Comparison of ENCODE assay signal across 10 cellular contexts in the genomic region with DNA sequence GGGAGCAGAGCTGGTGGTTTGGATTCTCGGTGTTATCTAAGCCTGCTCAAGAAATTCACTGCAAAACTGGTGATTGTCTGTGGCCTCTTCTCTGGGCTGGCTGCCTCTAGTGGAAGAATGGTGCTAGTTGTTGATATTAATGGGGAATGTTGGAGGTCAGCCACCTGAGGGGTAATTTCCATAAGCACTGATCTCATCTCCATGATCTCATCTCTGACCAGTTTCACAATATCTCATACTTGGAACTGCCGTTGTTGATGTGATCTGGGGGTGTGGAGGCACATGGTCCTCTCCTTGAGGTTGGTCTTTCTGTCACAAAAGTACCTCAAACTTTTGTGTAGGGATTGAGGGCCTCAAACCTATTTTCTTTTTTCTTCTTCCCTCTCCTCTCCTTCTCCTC.
DNase-seq lines count a peak whose midpoint lies in the region; ATAC-seq and TF ChIP-seq lines count a peak whose summit lies in the region.
"Had no signal": no experiment of that assay in that cellular context is flagged by ENCODE, and none has a peak within 500 bp of the region (broad histone marks: within the 10 kb centered on the region; RNA-seq: fewer than 3 reads in every experiment).

No MANE protein-coding gene starts in this region.

- H3K4me3 ChIP-seq in PC-3 (ENCODE audit: low read length), result no peak overlapping the region
- no peak overlapping the region for H3K4me3 ChIP-seq in fibroblast of villous mesenchyme (ENCODE audit: low read depth, low read length)
- H3K4me3 ChIP-seq in CD8-positive, alpha-beta T cell (ENCODE audit: low read depth, low read length), result no peak overlapping the region

- no peaks in the 10 kb centered on the region for H3K36me3 Mint-ChIP-seq in activated CD4-positive, alpha-beta memory T cell treated with anti-CD3 and anti-CD28 coated beads for 36 hours
- H3K36me3 Mint-ChIP-seq in activated CD4-positive, alpha-beta memory T cell treated with anti-CD3 and anti-CD28 coated beads, Interleukin-2, amount 10 ng/mL, durations not matched to agents 7 days and 5 days (ENCODE audit: low read depth), result peaks cover 10% of the 10 kb centered on the region
- no peaks in the 10 kb centered on the region for H3K36me3 Mint-ChIP-seq in CD8-positive, alpha-beta T cell
- H3K36me3 Mint-ChIP-seq: activated naive CD8-positive, alpha-beta T cell had no signal

- no peaks in the 10 kb centered on the region for H3K27me3 ChIP-seq in PC-3 (ENCODE audit: low read length)
- no peaks in the 10 kb centered on the region for H3K27me3 ChIP-seq in CD8-positive, alpha-beta T cell (ENCODE audit: insufficient read depth, low read length)

- peaks cover 18% of the 10 kb centered on the region for H3K4me1 ChIP-seq in PC-3 (ENCODE audit: insufficient read depth, low read length)
- H3K4me1 ChIP-seq in CD8-positive, alpha-beta T cell (ENCODE audit: insufficient read depth, low read length), result no peaks in the 10 kb centered on the region

- no peaks in the 10 kb centered on the region for H4K20me1 ChIP-seq in PC-3 (ENCODE audit: low read length)

- peak; percentile 35; the same call in 1 of the 2 replicates for TF ChIP-seq CTCF in PC-3 (conservative IDR thresholded peaks at IDR 0.05; ENCODE audit: low read depth, low read length)
- TF ChIP-seq CTCF in fibroblast of villous mesenchyme (IDR thresholded peaks at IDR 0.05; ENCODE audit: insufficient read depth, low read depth, low read length), result peak; percentile 66
- TF ChIP-seq CTCF in CD8-positive, alpha-beta T cell (IDR thresholded peaks at IDR 0.05), result no peak

- H3K9ac ChIP-seq in PC-3 (ENCODE audit: low read length), result no peak overlapping the region

- no peak overlapping the region for H3K4me2 ChIP-seq in PC-3 (ENCODE audit: low read length)

- DNase-seq in activated CD4-positive, alpha-beta memory T cell treated with anti-CD3 and anti-CD28 coated beads for 36 hours, result peak; percentile 18
- DNase-seq in activated CD4-positive, alpha-beta memory T cell treated with anti-CD3 and anti-CD28 coated beads, Interleukin-2, amount 10 ng/mL, durations not matched to agents 7 days and 5 days, result no peak
- DNase-seq in PC-3 (peak; percentile 44), fibroblast of villous mesenchyme (ENCODE audit: low read depth) (peak; percentile 96), NCI-H1436 treated with DMSO at 0.1 percent for 48 hours (lab: John Stamatoyannopoulos, UW) (no peak)
- DNase-seq in stimulated activated naive CD8-positive, alpha-beta T cell treated with anti-CD3 and anti-CD28 coated beads, Interleukin-15, amount 100 ng/mL, for 72 hours, result peak in 1 of 2 donors; percentile 29
- DNase-seq in CD8-positive, alpha-beta T cell, result no peak
- DNase-seq: DND-41 had no signal

- H2AFZ ChIP-seq in PC-3 (ENCODE audit: low read length), result no peak overlapping the region

- no peaks in the 10 kb centered on the region for H3K9me3 Mint-ChIP-seq in activated CD4-positive, alpha-beta memory T cell treated with anti-CD3 and anti-CD28 coated beads for 36 hours
- no peaks in the 10 kb centered on the region for H3K9me3 Mint-ChIP-seq in activated CD4-positive, alpha-beta memory T cell treated with anti-CD3 and anti-CD28 coated beads, Interleukin-2, amount 10 ng/mL, durations not matched to agents 7 days and 5 days
- no peaks in the 10 kb centered on the region for H3K9me3 Mint-ChIP-seq in stimulated activated naive CD8-positive, alpha-beta T cell treated with anti-CD3 and anti-CD28 coated beads, Interleukin-15, amount 100 ng/mL, for 72 hours
- no peaks in the 10 kb centered on the region for H3K9me3 Mint-ChIP-seq in CD8-positive, alpha-beta T cell

- POLR2A ChIA-PET in activated CD4-positive, alpha-beta memory T cell treated with anti-CD3 and anti-CD28 coated beads for 36 hours (lab: Charles Lee), result no interaction called here
- POLR2A ChIA-PET in activated CD4-positive, alpha-beta memory T cell treated with anti-CD3 and anti-CD28 coated beads, Interleukin-2, amount 10 ng/mL, durations not matched to agents 7 days and 5 days (lab: Charles Lee), result no interaction called here
- POLR2A ChIA-PET in PC-3 (lab: Charles Lee; ENCODE audit: unreplicated experiment), result no interaction called here
- POLR2A ChIA-PET in CD8-positive, alpha-beta T cell (lab: Charles Lee), result no interaction called here

- no peaks in the 10 kb centered on the region for H3K79me2 ChIP-seq in PC-3 (ENCODE audit: low read length)

- no peak overlapping the region for H3K4me3 Mint-ChIP-seq in activated CD4-positive, alpha-beta memory T cell treated with anti-CD3 and anti-CD28 coated beads for 36 hours
- no peak overlapping the region for H3K4me3 Mint-ChIP-seq in activated CD4-positive, alpha-beta memory T cell treated with anti-CD3 and anti-CD28 coated beads, Interleukin-2, amount 10 ng/mL, durations not matched to agents 7 days and 5 days
- peak overlapping the region; percentile 20 to 24 for H3K4me3 Mint-ChIP-seq in stimulated activated naive CD8-positive, alpha-beta T cell treated with anti-CD3 and anti-CD28 coated beads, Interleukin-15, amount 100 ng/mL, for 72 hours
- no peak overlapping the region for H3K4me3 Mint-ChIP-seq in CD8-positive, alpha-beta T cell
- H3K4me3 Mint-ChIP-seq: activated naive CD8-positive, alpha-beta T cell had no signal

- CTCF ChIA-PET in activated CD4-positive, alpha-beta memory T cell treated with anti-CD3 and anti-CD28 coated beads for 36 hours (lab: Charles Lee), result no interaction called here
- CTCF ChIA-PET in activated CD4-positive, alpha-beta memory T cell treated with anti-CD3 and anti-CD28 coated beads, Interleukin-2, amount 10 ng/mL, durations not matched to agents 7 days and 5 days (lab: Charles Lee), result interaction anchor here (1.6 kb wide), 1 partner anchor 17 kb away, joined by 3 read pairs; no protein-coding TSS in a partner anchor
- CTCF ChIA-PET in PC-3 (lab: Charles Lee), result no interaction called here
- CTCF ChIA-PET in CD8-positive, alpha-beta T cell (lab: Charles Lee), result no interaction called here

- no peaks in the 10 kb centered on the region for H3K9me2 ChIP-seq in PC-3 (replicated peaks; ENCODE audit: low read length)

- H3K9me3 ChIP-seq in PC-3 (ENCODE audit: low read length), result no peaks in the 10 kb centered on the region
- no peaks in the 10 kb centered on the region for H3K9me3 ChIP-seq in CD8-positive, alpha-beta T cell (ENCODE audit: low read length)

- H3K27ac ChIP-seq in PC-3 (ENCODE audit: low read length), result 0 out of 2 replicates have a peak overlapping the region, but pooled peaks have one; percentile 18
- no peak overlapping the region for H3K27ac ChIP-seq in CD8-positive, alpha-beta T cell (ENCODE audit: low read depth, low read length)

- ATAC-seq in HG02678 (IDR thresholded peaks at IDR 0.05; ENCODE audit: unreplicated experiment), result peak; percentile 87
- no peak for ATAC-seq in PC-3
- peak; percentile 93 for ATAC-seq in stimulated activated naive CD8-positive, alpha-beta T cell treated with anti-CD3 and anti-CD28 coated beads, Interleukin-15, amount 100 ng/mL, for 72 hours
- no peak for ATAC-seq in CD8-positive, alpha-beta T cell

- H3K4me1 Mint-ChIP-seq in activated CD4-positive, alpha-beta memory T cell treated with anti-CD3 and anti-CD28 coated beads for 36 hours (ENCODE audit: low read depth), result peaks cover 9% of the 10 kb centered on the region
- H3K4me1 Mint-ChIP-seq in activated CD4-positive, alpha-beta memory T cell treated with anti-CD3 and anti-CD28 coated beads, Interleukin-2, amount 10 ng/mL, durations not matched to agents 7 days and 5 days, result peaks cover 7% of the 10 kb centered on the region
- H3K4me1 Mint-ChIP-seq in stimulated activated naive CD8-positive, alpha-beta T cell treated with anti-CD3 and anti-CD28 coated beads, Interleukin-15, amount 100 ng/mL, for 72 hours, result peaks cover 15% of the 10 kb centered on the region
- H3K4me1 Mint-ChIP-seq in CD8-positive, alpha-beta T cell (ENCODE audit: low read depth), result no peaks in the 10 kb centered on the region

- H3K27me3 Mint-ChIP-seq in activated CD4-positive, alpha-beta memory T cell treated with anti-CD3 and anti-CD28 coated beads for 36 hours, result no peaks in the 10 kb centered on the region
- no peaks in the 10 kb centered on the region for H3K27me3 Mint-ChIP-seq in activated CD4-positive, alpha-beta memory T cell treated with anti-CD3 and anti-CD28 coated beads, Interleukin-2, amount 10 ng/mL, durations not matched to agents 7 days and 5 days
- no peaks in the 10 kb centered on the region for H3K27me3 Mint-ChIP-seq in stimulated activated naive CD8-positive, alpha-beta T cell treated with anti-CD3 and anti-CD28 coated beads, Interleukin-15, amount 100 ng/mL, for 72 hours
- H3K27me3 Mint-ChIP-seq in CD8-positive, alpha-beta T cell (ENCODE audit: low read depth), result no peaks in the 10 kb centered on the region
- H3K27me3 Mint-ChIP-seq: activated naive CD8-positive, alpha-beta T cell had no signal

- no peak overlapping the region for H3K27ac Mint-ChIP-seq in activated CD4-positive, alpha-beta memory T cell treated with anti-CD3 and anti-CD28 coated beads for 36 hours
- H3K27ac Mint-ChIP-seq in activated CD4-positive, alpha-beta memory T cell treated with anti-CD3 and anti-CD28 coated beads, Interleukin-2, amount 10 ng/mL, durations not matched to agents 7 days and 5 days, result no peak overlapping the region
- peak overlapping the region in 1 of 2 donors; percentile 82 for H3K27ac Mint-ChIP-seq in stimulated activated naive CD8-positive, alpha-beta T cell treated with anti-CD3 and anti-CD28 coated beads, Interleukin-15, amount 100 ng/mL, for 72 hours
- no peak overlapping the region for H3K27ac Mint-ChIP-seq in CD8-positive, alpha-beta T cell
- H3K27ac Mint-ChIP-seq: activated naive CD8-positive, alpha-beta T cell had no signal

- intact Hi-C loops in activated CD4-positive, alpha-beta memory T cell treated with anti-CD3 and anti-CD28 coated beads for 36 hours (cut with micrococcal nuclease), result no loop called here
- intact Hi-C loops in PC-3 (cut with micrococcal nuclease), result no loop called here
- intact Hi-C loops in CD8-positive, alpha-beta T cell (cut with DNase I, micrococcal nuclease), result no loop called here

- H3K36me3 ChIP-seq in PC-3 (ENCODE audit: low read depth, low read length), result no peaks in the 10 kb centered on the region
- H3K36me3 ChIP-seq in CD8-positive, alpha-beta T cell (ENCODE audit: insufficient read depth, low read length), result no peaks in the 10 kb centered on the region

- BruUV-seq in PC-3 (replicated peaks; lab: Mats Ljungman, UMichigan), result no TSS peak

- H3F3A ChIP-seq in PC-3 (ENCODE audit: low read length, unreplicated experiment), result no peaks in the 10 kb centered on the region

Comparison
In these comparisons a context has a peak if more than half of its experiments do, and no peak if none do; other contexts are left out.
1. DNase-seq: peak in activated CD4-positive, alpha-beta memory T cell treated with anti-CD3 and anti-CD28 coated beads for 36 hours (single experiment), PC-3 (single experiment) and fibroblast of villous mesenchyme (single experiment); none in activated CD4-positive, alpha-beta memory T cell treated with anti-CD3 and anti-CD28 coated beads, Interleukin-2, amount 10 ng/mL, durations not matched to agents 7 days and 5 days (single experiment), NCI-H1436 treated with DMSO at 0.1 percent for 48 hours (single experiment) and CD8-positive, alpha-beta T cell (0 of 7).
2. H3K4me3 Mint-ChIP-seq: peak in stimulated activated naive CD8-positive, alpha-beta T cell treated with anti-CD3 and anti-CD28 coated beads, Interleukin-15, amount 100 ng/mL, for 72 hours (2 of 2); none in activated CD4-positive, alpha-beta memory T cell treated with anti-CD3 and anti-CD28 coated beads for 36 hours (single experiment), activated CD4-positive, alpha-beta memory T cell treated with anti-CD3 and anti-CD28 coated beads, Interleukin-2, amount 10 ng/mL, durations not matched to agents 7 days and 5 days (single experiment) and CD8-positive, alpha-beta T cell (single experiment).
3. ATAC-seq: peak in HG02678 (single experiment) and stimulated activated naive CD8-positive, alpha-beta T cell treated with anti-CD3 and anti-CD28 coated beads, Interleukin-15, amount 100 ng/mL, for 72 hours (single experiment); none in PC-3 (single experiment) and CD8-positive, alpha-beta T cell (single experiment).